Comparison of ENCODE assay signal across 15 cellular contexts in genomic region chr5:171152382-171152781, GRCh38.
DNase-seq lines count a peak whose midpoint lies in the region; ATAC-seq, FAIRE-seq and TF ChIP-seq lines count a peak whose summit lies in the region.
"Had no signal": no experiment of that assay in that cellular context is flagged by ENCODE, and none has a peak within 500 bp of the region (broad histone marks: within the 10 kb centered on the region; RNA-seq: fewer than 3 reads in every experiment).

No MANE protein-coding gene starts in this region.

- BruUV-seq in HepG2 (replicated peaks; lab: Mats Ljungman, UMichigan) = no TSS peak

- TF ChIP-seq RAD21 in HepG2 (CRISPR knock-in tag; IDR thresholded peaks at IDR 0.05) = no peak

- CTCF ChIA-PET in HepG2 (lab: Yijun Ruan, JAX; ENCODE audit: low intra/inter-chr PET ratio, low total read pairs) = no interaction called here
- CTCF ChIA-PET in activated CD4-positive, alpha-beta T cell treated with anti-CD3 and anti-CD28 coated beads for 36 hours (lab: Charles Lee) = no interaction called here

- no peaks in the 10 kb centered on the region for H3K9me3 Mint-ChIP-seq in astrocyte (ENCODE audit: unreplicated experiment)
- H3K9me3 Mint-ChIP-seq in activated CD4-positive, alpha-beta T cell treated with anti-CD3 and anti-CD28 coated beads for 36 hours (ENCODE audit: low read depth) = no peaks in the 10 kb centered on the region
- no peaks in the 10 kb centered on the region for H3K9me3 Mint-ChIP-seq in stimulated activated effector memory CD8-positive, alpha-beta T cell treated with anti-CD3 and anti-CD28 coated beads, Interleukin-12 subunit alpha, Interleukin-12 subunit beta, amount 100 ng/mL, for 72 hours

- H4K20me1 ChIP-seq in astrocyte (ENCODE audit: insufficient read depth, low read length) = no peaks in the 10 kb centered on the region
- no peaks in the 10 kb centered on the region for H4K20me1 ChIP-seq in HepG2 (ENCODE audit: insufficient read depth, low read length)

- POLR2A ChIA-PET in HepG2 (lab: Yijun Ruan, JAX) = no interaction called here
- POLR2A ChIA-PET in activated CD4-positive, alpha-beta T cell treated with anti-CD3 and anti-CD28 coated beads for 36 hours (lab: Charles Lee) = no interaction called here

- H3K36me3 ChIP-seq in astrocyte (ENCODE audit: insufficient read depth, low read length) (no peaks in the 10 kb centered on the region), HepG2 (replicated peaks in 1 of 2; ENCODE audit: control insufficient read depth in 1 of 2, insufficient read depth in 2 of 2, low read length in 2 of 2) (no peaks in the 10 kb centered on the region), right atrium auricular region (no peaks in the 10 kb centered on the region)
- H3K36me3 ChIP-seq: HAP-1 had no signal

- DNase-seq in DMS 273 treated with DMSO at 0.1 percent for 48 hours (lab: John Stamatoyannopoulos, UW) (peak; percentile 38), LHCN-M2 (ENCODE audit: low read depth) (peak; percentile 3), astrocyte (ENCODE audit: low read depth) (peak; percentile 10), HepG2 (ENCODE audit: low spot score) (no peak), coronary artery (ENCODE audit: low spot score) (no peak), right atrium auricular region (ENCODE audit: low spot score) (no peak)
- DNase-seq in activated CD4-positive, alpha-beta T cell treated with anti-CD3 and anti-CD28 coated beads for 36 hours = no peak
- no peak for DNase-seq in stimulated activated effector memory CD8-positive, alpha-beta T cell treated with anti-CD3 and anti-CD28 coated beads, Interleukin-12 subunit alpha, Interleukin-12 subunit beta, amount 100 ng/mL, for 72 hours (ENCODE audit: low spot score in 2 of 2)
- DNase-seq: activated CD8-positive, alpha-beta memory T cell treated with anti-CD3 and anti-CD28 coated beads, Interleukin-2, amount 50 U/mL, for 4 hours; effector CD4-positive, alpha-beta T cell; left ventricle myocardium superior had no signal

- H2AFZ ChIP-seq in astrocyte (ENCODE audit: low read depth, low read length) = no peak overlapping the region
- no peak overlapping the region for H2AFZ ChIP-seq in HepG2 (ENCODE audit: low read length)

- peak; percentile 18 for TF ChIP-seq CTCF in astrocyte (IDR thresholded peaks at IDR 0.05; ENCODE audit: insufficient read depth, low read depth, low read length)
- 0 out of 2 replicates have a peak, but pooled peaks have one; percentile 24 for TF ChIP-seq CTCF in HepG2 (CRISPR knock-in tag; IDR thresholded peaks at IDR 0.05)
- no peak for TF ChIP-seq CTCF in coronary artery (IDR thresholded peaks at IDR 0.05)
- TF ChIP-seq CTCF in right atrium auricular region (IDR thresholded peaks at IDR 0.05) = no peak

- peak; percentile 47; the same call in 2 of the 3 replicates for ATAC-seq in HepG2
- ATAC-seq in activated CD4-positive, alpha-beta T cell treated with anti-CD3 and anti-CD28 coated beads for 36 hours = no peak
- ATAC-seq in stimulated activated effector memory CD8-positive, alpha-beta T cell treated with anti-CD3 and anti-CD28 coated beads, Interleukin-12 subunit alpha, Interleukin-12 subunit beta, amount 100 ng/mL, for 72 hours = no peak
- ATAC-seq: GM12878, left ventricle myocardium superior had no signal

- H3K4me2 ChIP-seq in astrocyte (ENCODE audit: low read length) = no peak overlapping the region
- H3K4me2 ChIP-seq in HepG2 (ENCODE audit: low read depth, low read length) = no peak overlapping the region

- in situ Hi-C loops in HepG2 (cut with HindIII; ENCODE audit: extremely low pct_ligation_motif_present, low pct_unique_long_range_greater_than_20kb) = no loop called here

- H3K4me1 ChIP-seq in astrocyte (ENCODE audit: insufficient read depth, low read length) (peaks cover 9% of the 10 kb centered on the region), HepG2 (ENCODE audit: insufficient read depth, low read length) (no peaks in the 10 kb centered on the region), right atrium auricular region (no peaks in the 10 kb centered on the region)
- H3K4me1 ChIP-seq: HAP-1 had no signal

- no peak overlapping the region for H3K4me3 ChIP-seq in astrocyte (ENCODE audit: insufficient read depth, low read depth, low read length)
- no peak overlapping the region for H3K4me3 ChIP-seq in HepG2 (replicated peaks in 1 of 3; ENCODE audit: insufficient read depth in 1 of 3, low read depth in 2 of 3, low read length in 3 of 3)
- H3K4me3 ChIP-seq in coronary artery = no peak overlapping the region
- no peak overlapping the region for H3K4me3 ChIP-seq in right atrium auricular region
- H3K4me3 ChIP-seq: GM12878, HAP-1, SK-N-MC, skin epidermis had no signal

- H3K9ac ChIP-seq in astrocyte (ENCODE audit: low read length) (no peak overlapping the region), HepG2 (ENCODE audit: insufficient read depth, low read depth, low read length) (no peak overlapping the region)

- H3K4me1 Mint-ChIP-seq in astrocyte (ENCODE audit: low read depth, unreplicated experiment) = peaks cover 12% of the 10 kb centered on the region
- no peaks in the 10 kb centered on the region for H3K4me1 Mint-ChIP-seq in activated CD4-positive, alpha-beta T cell treated with anti-CD3 and anti-CD28 coated beads for 36 hours
- no peaks in the 10 kb centered on the region for H3K4me1 Mint-ChIP-seq in stimulated activated effector memory CD8-positive, alpha-beta T cell treated with anti-CD3 and anti-CD28 coated beads, Interleukin-12 subunit alpha, Interleukin-12 subunit beta, amount 100 ng/mL, for 72 hours

- H3K4me3 Mint-ChIP-seq in astrocyte (ENCODE audit: unreplicated experiment) = no peak overlapping the region
- no peak overlapping the region for H3K4me3 Mint-ChIP-seq in activated CD4-positive, alpha-beta T cell treated with anti-CD3 and anti-CD28 coated beads for 36 hours
- no peak overlapping the region for H3K4me3 Mint-ChIP-seq in stimulated activated effector memory CD8-positive, alpha-beta T cell treated with anti-CD3 and anti-CD28 coated beads, Interleukin-12 subunit alpha, Interleukin-12 subunit beta, amount 100 ng/mL, for 72 hours

- H3K27me3 Mint-ChIP-seq in astrocyte (ENCODE audit: low read depth, unreplicated experiment) = no peaks in the 10 kb centered on the region
- peaks cover 6% of the 10 kb centered on the region for H3K27me3 Mint-ChIP-seq in activated CD4-positive, alpha-beta T cell treated with anti-CD3 and anti-CD28 coated beads for 36 hours

- FAIRE-seq in astrocyte (lab: Jason Lieb, UNC) (peak; percentile 56), HepG2 (lab: Jason Lieb, UNC) (no peak)
- FAIRE-seq: GM12878 had no signal

- H3K27ac ChIP-seq in astrocyte (ENCODE audit: low read depth, low read length) (no peak overlapping the region), HepG2 (ENCODE audit: extremely low read length, insufficient read depth, low read length) (no peak overlapping the region), coronary artery (no peak overlapping the region), right atrium auricular region (no peak overlapping the region)
- H3K27ac ChIP-seq: SK-N-MC, skin epidermis had no signal

- no peak overlapping the region for H3K27ac Mint-ChIP-seq in astrocyte (ENCODE audit: unreplicated experiment)
- no peak overlapping the region for H3K27ac Mint-ChIP-seq in activated CD4-positive, alpha-beta T cell treated with anti-CD3 and anti-CD28 coated beads for 36 hours
- H3K27ac Mint-ChIP-seq in stimulated activated effector memory CD8-positive, alpha-beta T cell treated with anti-CD3 and anti-CD28 coated beads, Interleukin-12 subunit alpha, Interleukin-12 subunit beta, amount 100 ng/mL, for 72 hours = no peak overlapping the region

- 1% methylated on average over 4 of the region's 4 CpGs for WGBS in HepG2 (ENCODE audit: low lambda C conversion rate)

- intact Hi-C loops in HepG2 (cut with micrococcal nuclease; ENCODE audit: unreplicated experiment) = loop anchor here (10.0 kb wide), 1 partner anchor 408 kb away; no protein-coding TSS in a partner anchor
- intact Hi-C loops in activated CD4-positive, alpha-beta T cell treated with anti-CD3 and anti-CD28 coated beads for 36 hours (cut with DNase I, micrococcal nuclease) = no loop called here

- no peak for TF ChIP-seq POLR2A in HepG2 (IDR thresholded peaks at IDR 0.05; ENCODE audit: insufficient read depth in 1 of 2, low read depth in 2 of 2, low read length in 2 of 2)

- H3K79me2 ChIP-seq in astrocyte (ENCODE audit: insufficient read depth, low read length) = no peaks in the 10 kb centered on the region
- H3K79me2 ChIP-seq in HepG2 (ENCODE audit: insufficient read depth, low read length) = no peaks in the 10 kb centered on the region

- H3K27me3 ChIP-seq in astrocyte (ENCODE audit: insufficient read depth, low read length) = no peaks in the 10 kb centered on the region
- no peaks in the 10 kb centered on the region for H3K27me3 ChIP-seq in HepG2 (ENCODE audit: control insufficient read depth in 1 of 2, insufficient read depth in 2 of 2, low read length in 2 of 2)
- H3K27me3 ChIP-seq in right atrium auricular region = no peaks in the 10 kb centered on the region

- H3K9me3 ChIP-seq in astrocyte (ENCODE audit: insufficient read depth, low read depth, low read length) (no peaks in the 10 kb centered on the region), HepG2 (ENCODE audit: low read length) (no peaks in the 10 kb centered on the region), right atrium auricular region (no peaks in the 10 kb centered on the region)
- H3K9me3 ChIP-seq: HAP-1 had no signal

- H3K36me3 Mint-ChIP-seq in astrocyte (ENCODE audit: low read depth, unreplicated experiment) = no peaks in the 10 kb centered on the region
- H3K36me3 Mint-ChIP-seq in activated CD4-positive, alpha-beta T cell treated with anti-CD3 and anti-CD28 coated beads for 36 hours (ENCODE audit: low read depth) = no peaks in the 10 kb centered on the region
- H3K36me3 Mint-ChIP-seq in stimulated activated effector memory CD8-positive, alpha-beta T cell treated with anti-CD3 and anti-CD28 coated beads, Interleukin-12 subunit alpha, Interleukin-12 subunit beta, amount 100 ng/mL, for 72 hours = no peaks in the 10 kb centered on the region

- TF ChIP-seq EP300 in HepG2 (IDR thresholded peaks at IDR 0.05; ENCODE audit: low read depth in 2 of 2, low read length in 2 of 2) (no peak), HepG2 (CRISPR knock-in tag; IDR thresholded peaks at IDR 0.05; ENCODE audit: borderline replicate concordance) (no peak)

TF ChIP-seq in HepG2, 621 proteins besides CTCF, POLR2A, EP300 and RAD21:
- TF ChIP-seq STAG1 (CRISPR knock-in tag; IDR thresholded peaks at IDR 0.05) = peak; percentile 33
- TF ChIP-seq ZMYM4 (CRISPR knock-in tag; IDR thresholded peaks at IDR 0.05) = no peak

Comparison
In these comparisons a context has a peak if more than half of its experiments do, and no peak if none do; other contexts are left out.
1. DNase-seq: peak in DMS 273 treated with DMSO at 0.1 percent for 48 hours (single experiment), LHCN-M2 (single experiment) and astrocyte (single experiment); none in HepG2 (single experiment), coronary artery (single experiment), right atrium auricular region (single experiment), activated CD4-positive, alpha-beta T cell treated with anti-CD3 and anti-CD28 coated beads for 36 hours (single experiment) and stimulated activated effector memory CD8-positive, alpha-beta T cell treated with anti-CD3 and anti-CD28 coated beads, Interleukin-12 subunit alpha, Interleukin-12 subunit beta, amount 100 ng/mL, for 72 hours (0 of 2).
2. CTCF ChIP-seq: peak in astrocyte (single experiment) and HepG2 (single experiment); none in coronary artery (single experiment) and right atrium auricular region (0 of 2).